ENCODE assay signal across 18 cellular contexts in genomic region chr19:33724021-33724722, GRCh38.
DNase-seq lines count a peak whose midpoint lies in the region; ATAC-seq and TF ChIP-seq lines count a peak whose summit lies in the region.
"Had no signal": no experiment of that assay in that cellular context is flagged by ENCODE, and none has a peak within 500 bp of the region (broad histone marks: within the 10 kb centered on the region; RNA-seq: fewer than 3 reads in every experiment).

No MANE protein-coding gene starts in this region.

- H2BK15ac ChIP-seq in neuronal stem cell (ENCODE audit: low read length): no peak overlapping the region

- H4K91ac ChIP-seq in neuronal stem cell (ENCODE audit: low read depth, low read length, poor library complexity): no peak overlapping the region

- no peak overlapping the region for H2BK5ac ChIP-seq in neuronal stem cell (ENCODE audit: low read length)

- peak overlapping the region; percentile 74 for H3K18ac ChIP-seq in neuronal stem cell (ENCODE audit: low read length)

- H3K36me3 ChIP-seq in HEK293 (ENCODE audit: control insufficient read depth in 2 of 2, insufficient read depth in 1 of 2, low read length in 2 of 2) (no peaks in the 10 kb centered on the region), SJCRH30 (no peaks in the 10 kb centered on the region), neuronal stem cell (replicated peaks in 1 of 2; ENCODE audit: control insufficient read depth in 2 of 2, insufficient read depth in 2 of 2, low read length in 2 of 2) (no peaks in the 10 kb centered on the region), MG63 (no peaks in the 10 kb centered on the region)

- H3K9me3 ChIP-seq in HEK293 (ENCODE audit: control insufficient read depth, insufficient read depth, low read depth, low read length) (no peaks in the 10 kb centered on the region), SJCRH30 (replicated peaks) (no peaks in the 10 kb centered on the region), neuronal stem cell (replicated peaks in 1 of 2; ENCODE audit: control insufficient read depth in 2 of 2, insufficient read depth in 1 of 2, low read depth in 1 of 2, low read length in 2 of 2) (peaks cover 0 to 2% of the 10 kb centered on the region in 2 donors), MG63 (no peaks in the 10 kb centered on the region)

- CTCF ChIA-PET in HEK293 (lab: Yijun Ruan, JAX): interaction anchor here (0.5 to 1.8 kb wide), 7 partner anchors 47 to 947 kb away, joined by 3 to 5 read pairs (median 3); no protein-coding TSS in a partner anchor

- TF ChIP-seq CTCF in HEK293 (tag by site-specific recombination; IDR thresholded peaks at IDR 0.05): no peak

- no peak overlapping the region for H3K4me2 ChIP-seq in neuronal stem cell (ENCODE audit: insufficient read depth, low read length, poor library complexity, severe bottlenecking)

- no peak overlapping the region for H2BK120ac ChIP-seq in neuronal stem cell (ENCODE audit: low read depth, low read length)

- H2AFZ ChIP-seq in neuronal stem cell (ENCODE audit: low read length): no peak overlapping the region

- H3K14ac ChIP-seq in neuronal stem cell (ENCODE audit: low read length): no peak overlapping the region

- no peaks in the 10 kb centered on the region for H3K79me1 ChIP-seq in neuronal stem cell (ENCODE audit: low read depth, low read length)

- H3K23ac ChIP-seq in neuronal stem cell (ENCODE audit: low read depth, low read length, poor library complexity): no peak overlapping the region

- no peak overlapping the region for H4K8ac ChIP-seq in neuronal stem cell (ENCODE audit: low read depth, low read length)

- H3K27ac ChIP-seq in HEK293 (ENCODE audit: extremely low read depth, low read depth, low read length): no peak overlapping the region
- H3K27ac ChIP-seq in SJCRH30: peak overlapping the region; percentile 100
- no peak overlapping the region for H3K27ac ChIP-seq in neuronal stem cell (replicated peaks; ENCODE audit: low read length)
- H3K27ac ChIP-seq: SK-N-MC had no signal

- H3K4me3 ChIP-seq in HEK293 (ENCODE audit: low read depth, low read length) (no peak overlapping the region), SJCRH30 (peak overlapping the region; percentile 5), neuronal stem cell (ENCODE audit: low read length in 2 of 2) (no peak overlapping the region), MG63 (no peak overlapping the region)
- H3K4me3 ChIP-seq: SK-N-MC had no signal

- no peaks in the 10 kb centered on the region for H3K27me3 ChIP-seq in SJCRH30
- H3K27me3 ChIP-seq in neuronal stem cell (ENCODE audit: control insufficient read depth in 3 of 3, insufficient read depth in 3 of 3, low read depth in 1 of 3, low read length in 3 of 3): peaks cover 0 to 3% (median 0%) of the 10 kb centered on the region in 3 experiments
- H3K27me3 ChIP-seq in MG63: peaks cover 12% of the 10 kb centered on the region

- no peak for ATAC-seq in GM21515 (IDR thresholded peaks at IDR 0.05; ENCODE audit: unreplicated experiment)
- no peak for ATAC-seq in HG02610 (IDR thresholded peaks at IDR 0.05; ENCODE audit: unreplicated experiment)
- ATAC-seq: Right ventricle myocardium inferior had no signal

- H2BK12ac ChIP-seq in neuronal stem cell (ENCODE audit: low read length): no peak overlapping the region

- POLR2A ChIA-PET in HEK293 (lab: Yijun Ruan, JAX): no interaction called here

- H3K4me1 ChIP-seq in HEK293 (ENCODE audit: control insufficient read depth, insufficient read depth, low read length) (no peaks in the 10 kb centered on the region), SJCRH30 (peaks cover 71% of the 10 kb centered on the region), neuronal stem cell (ENCODE audit: control insufficient read depth in 2 of 2, insufficient read depth in 1 of 2, low read depth in 1 of 2, low read length in 2 of 2) (peaks cover 0 to 2% of the 10 kb centered on the region in 2 donors)

- peak overlapping the region; percentile 43 for H2AK5ac ChIP-seq in neuronal stem cell (ENCODE audit: low read depth, low read length)

- peak; percentile 47 to 64 for DNase-seq in NCI-H526 (lab: John Stamatoyannopoulos, UW)
- no peak for DNase-seq in NCI-H526 treated with DMSO at 0.1 percent for 48 hours (lab: John Stamatoyannopoulos, UW)
- peak; percentile 93 to 94 for DNase-seq in SJCRH30
- no peak for DNase-seq in neuronal stem cell (ENCODE audit: low spot score)
- no peak for DNase-seq in MG63
- DNase-seq: CD4-positive, alpha-beta memory T cell; DMS53; H9; KG1; MV-4-11; NCI-H1436 treated with DMSO at 0.1 percent for 48 hours; NCI-H2081 treated with DMSO at 0.1 percent for 48 hours; NCI-H510A had no signal

- no peak overlapping the region for H3K9ac ChIP-seq in neuronal stem cell (ENCODE audit: low read depth, low read length, poor library complexity)

- WGBS in neuronal stem cell (ENCODE audit: extremely low coverage in 2 of 2, insufficient read length in 2 of 2, insufficient replicate concordance in 1 of 2), 2 donors: no CpG with 5 or more reads among the region's 15 CpGs

- H3K4ac ChIP-seq in neuronal stem cell (ENCODE audit: low read length): no peak overlapping the region

TF ChIP-seq in HEK293, 187 proteins besides CTCF, POLR2A, EP300 and RAD21:
- TF ChIP-seq GLIS2 (tag by site-specific recombination; IDR thresholded peaks at IDR 0.05) (0 out of 2 replicates have a peak, but pooled peaks have one; percentile 17), KLF1 (tag by site-specific recombination; IDR thresholded peaks at IDR 0.05) (peak; percentile 90), ZNF114 (tag by site-specific recombination; IDR thresholded peaks at IDR 0.05) (no peak)

Comparison
In these comparisons a context has a peak if more than half of its experiments do, and no peak if none do; other contexts are left out.
1. DNase-seq: peak in NCI-H526 (2 of 2) and SJCRH30 (2 of 2); none in NCI-H526 treated with DMSO at 0.1 percent for 48 hours (single experiment), neuronal stem cell (single experiment) and MG63 (single experiment).